ENCODE assay signal across 12 cellular contexts in genomic region chrX:21658746-21659145, GRCh38. TPM values are rescaled to one million over a fixed set of nuclear protein-coding genes. Genes with fewer than 3 reads are reported as not detected.
DNase-seq lines count a peak whose midpoint lies in the region; ATAC-seq, FAIRE-seq and TF ChIP-seq lines count a peak whose summit lies in the region.
"Had no signal": no experiment of that assay in that cellular context is flagged by ENCODE, and none has a peak within 500 bp of the region (broad histone marks: within the 10 kb centered on the region; RNA-seq: fewer than 3 reads in every experiment).

No MANE protein-coding gene starts in this region.

- no peak for TF ChIP-seq CTCF in Calu3 (IDR thresholded peaks at IDR 0.05; ENCODE audit: unreplicated experiment)
- TF ChIP-seq CTCF in epithelial cell of esophagus (IDR thresholded peaks at IDR 0.05; ENCODE audit: insufficient read depth, low read depth, low read length, missing control alignments), result no peak
- no peak for TF ChIP-seq CTCF in D721Med (IDR thresholded peaks at IDR 0.05; ENCODE audit: insufficient read depth, missing control alignments)

- FAIRE-seq in D721Med (lab: Jason Lieb, UNC), result no peak

- CTCF ChIA-PET in Calu3 (lab: Charles Lee), result no interaction called here
- CTCF ChIA-PET in T-cell (lab: Charles Lee), result no interaction called here

- H3K27me3 Mint-ChIP-seq in Calu3 (ENCODE audit: unreplicated experiment), result no peaks in the 10 kb centered on the region
- peaks cover 5 to 8% of the 10 kb centered on the region in 2 donors for H3K27me3 Mint-ChIP-seq in T-cell
- peaks cover 0 to 21% (median 4%) of the 10 kb centered on the region in 5 donors for H3K27me3 Mint-ChIP-seq in naive thymus-derived CD8-positive, alpha-beta T cell

- H3K4me1 Mint-ChIP-seq in Calu3 (ENCODE audit: low read depth, unreplicated experiment) (peaks cover 8% of the 10 kb centered on the region), T-cell (peaks cover 5 to 15% (median 9%) of the 10 kb centered on the region in 3 donors)
- H3K4me1 Mint-ChIP-seq in naive thymus-derived CD8-positive, alpha-beta T cell, result peaks cover 3 to 12% (median 7%) of the 10 kb centered on the region in 4 donors

- POLR2A ChIA-PET in T-cell (lab: Charles Lee), result interaction anchor here in 1 of 2 donors (0.5 kb wide), 1 partner anchor 10 kb away, joined by 6 read pairs; no protein-coding TSS in a partner anchor
- POLR2A ChIA-PET in naive thymus-derived CD8-positive, alpha-beta T cell (lab: Charles Lee), result interaction anchor here (1.2 to 1.7 kb wide), 2 partner anchors 80 to 284 kb away, joined by 3 to 5 read pairs; partner anchors contain the start of gene CNKSR2

- peak in 3 of 4 experiments; percentile 19 to 36 (median 25) for ATAC-seq in T-cell (replicated peaks in 1 of 4)
- peak; percentile 32 to 46 for ATAC-seq in naive thymus-derived CD8-positive, alpha-beta T cell

- H3K9me3 Mint-ChIP-seq in Calu3 (ENCODE audit: low read depth, unreplicated experiment) (no peaks in the 10 kb centered on the region), T-cell (no peaks in the 10 kb centered on the region)
- no peaks in the 10 kb centered on the region for H3K9me3 Mint-ChIP-seq in naive thymus-derived CD8-positive, alpha-beta T cell
- H3K9me3 Mint-ChIP-seq: IgD-negative memory B cell had no signal

- peak; percentile 39 for DNase-seq in Calu3
- no peak for DNase-seq in T-cell
- DNase-seq in epithelial cell of esophagus (ENCODE audit: low read depth), result peak; percentile 0
- no peak for DNase-seq in naive thymus-derived CD8-positive, alpha-beta T cell
- DNase-seq in D721Med (ENCODE audit: insufficient read length, low spot score), result no peak
- DNase-seq in DMS153 treated with DMSO at 0.1 percent for 48 hours (lab: John Stamatoyannopoulos, UW; ENCODE audit: unreplicated experiment), result no peak
- no peak for DNase-seq in HK-2 (ENCODE audit: unreplicated experiment)
- DNase-seq in NCI-H1048 (lab: John Stamatoyannopoulos, UW), result no peak
- DNase-seq: anterior cingulate cortex, DMS79 treated with DMSO at 0.1 percent for 48 hours, NCI-H2171 had no signal

- peak overlapping the region; percentile 59 for H3K4me3 Mint-ChIP-seq in Calu3 (ENCODE audit: low read depth, unreplicated experiment)
- H3K4me3 Mint-ChIP-seq in T-cell, result peak overlapping the region; percentile 68 to 75 (median 73)
- peak overlapping the region; percentile 61 to 81 (median 70) for H3K4me3 Mint-ChIP-seq in naive thymus-derived CD8-positive, alpha-beta T cell

- H3K36me3 Mint-ChIP-seq in Calu3 (ENCODE audit: insufficient read depth, unreplicated experiment) (no peaks in the 10 kb centered on the region), T-cell (no peaks in the 10 kb centered on the region)
- no peaks in the 10 kb centered on the region for H3K36me3 Mint-ChIP-seq in naive thymus-derived CD8-positive, alpha-beta T cell
- H3K36me3 Mint-ChIP-seq: IgD-negative memory B cell had no signal

- H3K27ac Mint-ChIP-seq in Calu3 (ENCODE audit: unreplicated experiment) (no peak overlapping the region), T-cell (peak overlapping the region in 1 of 2 donors; percentile 22)
- peak overlapping the region in 5 of 10 donors; percentile 38 to 70 (median 67) for H3K27ac Mint-ChIP-seq in naive thymus-derived CD8-positive, alpha-beta T cell
- H3K27ac Mint-ChIP-seq: IgD-negative memory B cell had no signal

- no peak overlapping the region for H3K4me3 ChIP-seq in epithelial cell of esophagus (ENCODE audit: low read length)

- intact Hi-C loops in Calu3 (cut with micrococcal nuclease; ENCODE audit: unreplicated experiment), result no loop called here

- BruUV-seq in Calu3 (replicated peaks; lab: Mats Ljungman, UMichigan), result no TSS peak

RNA-seq across cellular contexts. Expression of gene KLHL34, which starts 0.6 kb away (rescaled TPM):
- total RNA-seq in Calu3 (2022) (0.10 and 0.12 TPM in 2 replicates), T-cell (1 to 10 TPM in 4 of 5 donors, under 1 TPM in 1; 0.68 to 2.7 (median 2.6) TPM)
- total RNA-seq in naive thymus-derived CD8-positive, alpha-beta T cell, result 1 to 10 TPM; 3.5 to 3.8 TPM
- polyA plus RNA-seq in naive thymus-derived CD8-positive, alpha-beta T cell, result 1 to 10 TPM in 2 of 3 donors, under 1 TPM in 1; 0.91 to 2.5 (median 2.3) TPM

Comparison
In these comparisons a context has a peak if more than half of its experiments do, and no peak if none do; other contexts are left out.
1. DNase-seq: peak in Calu3 (single experiment) and epithelial cell of esophagus (single experiment); none in T-cell (0 of 34), naive thymus-derived CD8-positive, alpha-beta T cell (0 of 10), D721Med (single experiment), DMS153 treated with DMSO at 0.1 percent for 48 hours (single experiment), HK-2 (single experiment) and NCI-H1048 (single experiment).
2. Peak in every context shown above with its lines, with median percentiles within 50 percentile points of each other: H3K4me3 Mint-ChIP-seq.